Comparison of ENCODE assay signal across 10 cellular contexts in genomic region chr1:175204285-175204684, GRCh38. TPM values are rescaled to one million over a fixed set of nuclear protein-coding genes. Genes with fewer than 3 reads are reported as not detected.
DNase-seq lines count a peak whose midpoint lies in the region; ATAC-seq and TF ChIP-seq lines count a peak whose summit lies in the region.
"Had no signal": no experiment of that assay in that cellular context is flagged by ENCODE, and none has a peak within 500 bp of the region (broad histone marks: within the 10 kb centered on the region; RNA-seq: fewer than 3 reads in every experiment).

No MANE protein-coding gene starts in this region.

- BruUV-seq in mammary epithelial cell (replicated peaks; lab: Mats Ljungman, UMichigan), result no TSS peak

- TF ChIP-seq POLR2A in breast epithelium (IDR thresholded peaks at IDR 0.05), result no peak

- H3K36me3 ChIP-seq in mammary epithelial cell (ENCODE audit: insufficient read depth, low read length) (no peaks in the 10 kb centered on the region), breast epithelium (no peaks in the 10 kb centered on the region)
- H3K36me3 ChIP-seq: BE2C had no signal

- H2AFZ ChIP-seq in mammary epithelial cell (ENCODE audit: low read depth, low read length), result peak overlapping the region; percentile 18

- CTCF ChIA-PET in mammary epithelial cell (lab: Charles Lee; ENCODE audit: low non-redundant PET), result interaction anchor here (0.9 kb wide), 1 partner anchor 17 kb away, joined by 4 read pairs; no protein-coding TSS in a partner anchor

- in situ Hi-C loops in mammary epithelial cell (cut with MboI; ENCODE audit: low sequenced_read_pairs in 2 of 2), result no loop called here

- peak overlapping the region; percentile 34 for H3K27ac Mint-ChIP-seq in stimulated activated naive CD8-positive, alpha-beta T cell treated with anti-CD3 and anti-CD28 coated beads, Interleukin-15, Interleukin-2, amounts not matched to agents 100 ng/mL and 50 ng/mL, for 24 hours

- H3K79me2 ChIP-seq in mammary epithelial cell (ENCODE audit: insufficient read depth, low read length), result no peaks in the 10 kb centered on the region

- WGBS in mammary epithelial cell (ENCODE audit: low coverage, missing lambda C conversion rate), result 26% methylated on average over 2 of the region's 2 CpGs

- peaks cover 24% of the 10 kb centered on the region for H3K4me1 ChIP-seq in mammary epithelial cell (ENCODE audit: insufficient read depth, low read length)
- peaks cover 0 to 5% of the 10 kb centered on the region in 2 donors for H3K4me1 ChIP-seq in breast epithelium
- H3K4me1 ChIP-seq: BE2C had no signal

- intact Hi-C loops in mammary epithelial cell (cut with micrococcal nuclease) (no loop called here), breast epithelium (cut with DNase I; ENCODE audit: low total_unique reads) (no loop called here)

- no peak overlapping the region for H3K4me3 Mint-ChIP-seq in stimulated activated naive CD8-positive, alpha-beta T cell treated with anti-CD3 and anti-CD28 coated beads, Interleukin-15, Interleukin-2, amounts not matched to agents 100 ng/mL and 50 ng/mL, for 24 hours

- no peaks in the 10 kb centered on the region for H3K9me3 Mint-ChIP-seq in stimulated activated naive CD8-positive, alpha-beta T cell treated with anti-CD3 and anti-CD28 coated beads, Interleukin-15, Interleukin-2, amounts not matched to agents 100 ng/mL and 50 ng/mL, for 24 hours

- H3K4me1 Mint-ChIP-seq in stimulated activated naive CD8-positive, alpha-beta T cell treated with anti-CD3 and anti-CD28 coated beads, Interleukin-15, Interleukin-2, amounts not matched to agents 100 ng/mL and 50 ng/mL, for 24 hours (ENCODE audit: low read depth), result peaks cover 34% of the 10 kb centered on the region

- no peak overlapping the region for H3K9ac ChIP-seq in mammary epithelial cell (ENCODE audit: insufficient read depth, low read length)

- dilution Hi-C loops in mammary epithelial cell (cut with HindIII; ENCODE audit: low sequenced_read_pairs), result no loop called here

- H4K20me1 ChIP-seq in mammary epithelial cell (ENCODE audit: insufficient read depth, low read length), result no peaks in the 10 kb centered on the region

- TF ChIP-seq CTCF in mammary epithelial cell (conservative IDR thresholded peaks at IDR 0.05 in 1 of 2, IDR thresholded peaks at IDR 0.05 in 1 of 2; ENCODE audit: extremely low read depth in 1 of 2, insufficient read depth in 1 of 2, low read depth in 1 of 2, low read length in 2 of 2), result no peak
- no peak for TF ChIP-seq CTCF in breast epithelium (IDR thresholded peaks at IDR 0.05)
- no peak for TF ChIP-seq CTCF in coronary artery (IDR thresholded peaks at IDR 0.05)

- ATAC-seq in HG02678 (IDR thresholded peaks at IDR 0.05; ENCODE audit: unreplicated experiment), result peak; percentile 65

- H3K27ac ChIP-seq in mammary epithelial cell (ENCODE audit: insufficient read depth, low read depth, low read length) (no peak overlapping the region), breast epithelium (peak overlapping the region in 1 of 2 donors; percentile 40), coronary artery (no peak overlapping the region)

- no peaks in the 10 kb centered on the region for H3K36me3 Mint-ChIP-seq in stimulated activated naive CD8-positive, alpha-beta T cell treated with anti-CD3 and anti-CD28 coated beads, Interleukin-15, Interleukin-2, amounts not matched to agents 100 ng/mL and 50 ng/mL, for 24 hours (ENCODE audit: low read depth)

- no peaks in the 10 kb centered on the region for H3K27me3 Mint-ChIP-seq in stimulated activated naive CD8-positive, alpha-beta T cell treated with anti-CD3 and anti-CD28 coated beads, Interleukin-15, Interleukin-2, amounts not matched to agents 100 ng/mL and 50 ng/mL, for 24 hours

- H3K4me3 ChIP-seq in mammary epithelial cell (replicated peaks in 1 of 3; ENCODE audit: insufficient read depth in 1 of 3, low read depth in 2 of 3, low read length in 3 of 3) (no peak overlapping the region), breast epithelium (no peak overlapping the region), coronary artery (no peak overlapping the region)

- no peaks in the 10 kb centered on the region for H3K9me3 ChIP-seq in mammary epithelial cell (replicated peaks; ENCODE audit: insufficient read depth, low read length)
- H3K9me3 ChIP-seq in breast epithelium, result no peaks in the 10 kb centered on the region
- H3K9me3 ChIP-seq: BE2C had no signal

- DNase-seq in mammary epithelial cell (no peak), breast epithelium (ENCODE audit: low spot score in 2 of 2) (no peak), NCI-H446 (lab: John Stamatoyannopoulos, UW) (peak; percentile 90 to 98), coronary artery (ENCODE audit: low spot score) (no peak), activated gamma-delta T cell treated with Interleukin-2 at 50 U/mL for 16 hours (no peak), NCI-H187 treated with DMSO at 0.1 percent for 48 hours (lab: John Stamatoyannopoulos, UW) (no peak)
- DNase-seq: BE2C had no signal

- H3K4me2 ChIP-seq in mammary epithelial cell (ENCODE audit: insufficient read depth, low read depth, low read length), result no peak overlapping the region

- H3K27me3 ChIP-seq in mammary epithelial cell (ENCODE audit: insufficient read depth, low read length) (no peaks in the 10 kb centered on the region), breast epithelium (no peaks in the 10 kb centered on the region)
- H3K27me3 ChIP-seq: BE2C had no signal

RNA-seq across cellular contexts. Expression of gene KIAA0040, which starts 11.7 kb away (rescaled TPM):
- total RNA-seq in mammary epithelial cell (10 to 100 TPM; 34.3 to 75.0 TPM), breast epithelium (100 to 1,000 TPM in 1 of 3 donors, 10 to 100 TPM in 2; 43.6 to 160 (median 56.9) TPM)
- polyA plus RNA-seq in mammary epithelial cell, result 87.6 TPM
- polyA minus RNA-seq in mammary epithelial cell, result 83.3 TPM
- total RNA-seq: myocyte had no signal

Comparison
In these comparisons a context has a peak if more than half of its experiments do, and no peak if none do; other contexts are left out.
1. DNase-seq: peak in NCI-H446 (2 of 2); none in mammary epithelial cell (single experiment), breast epithelium (0 of 2), coronary artery (single experiment), activated gamma-delta T cell treated with Interleukin-2 at 50 U/mL for 16 hours (single experiment) and NCI-H187 treated with DMSO at 0.1 percent for 48 hours (single experiment).